In genomic region chr10:43407576-43408330, GRCh38 we compare ENCODE assay signal across 8 cellular contexts. TPM values are rescaled to one million over a fixed set of nuclear protein-coding genes. Genes with fewer than 3 reads are reported as not detected.
A peak's percentile ranks its signal among the peaks of the same experiment; 100 is the strongest.
DNase-seq lines count a peak whose midpoint lies in the region; ATAC-seq and TF ChIP-seq lines count a peak whose summit lies in the region.

No MANE protein-coding gene starts in this region.

- CTCF ChIA-PET in Calu3 (lab: Charles Lee), result interaction anchor here (0.7 to 1.3 kb wide), 2 partner anchors 17 to 894 kb away, joined by 3 read pairs; no protein-coding TSS in a partner anchor

- H3K4me1 ChIP-seq in OCI-LY3 (ENCODE audit: low read length) (peaks cover 28% of the 10 kb centered on the region), muscle layer of duodenum (ENCODE audit: control insufficient read depth in 1 of 2, insufficient read depth in 2 of 2, low read length in 2 of 2) (peaks cover 10 to 34% of the 10 kb centered on the region in 2 donors)

- H3K79me2 ChIP-seq in OCI-LY3 (ENCODE audit: low read length), result peaks cover 65% of the 10 kb centered on the region

- H2AFZ ChIP-seq in OCI-LY3 (ENCODE audit: low read depth, low read length), result no peak overlapping the region; the same call in 1 of the 2 replicates

- peak overlapping the region; percentile 99 for H3K4me3 ChIP-seq in OCI-LY3 (ENCODE audit: low read length)
- peak overlapping the region; percentile 82 to 86 for H3K4me3 ChIP-seq in muscle layer of duodenum (ENCODE audit: low read depth in 1 of 2, low read length in 2 of 2)

- no peaks in the 10 kb centered on the region for H3K27me3 ChIP-seq in OCI-LY3 (ENCODE audit: low read depth, low read length)
- H3K27me3 ChIP-seq in muscle layer of duodenum (ENCODE audit: low read depth, low read length), result no peaks in the 10 kb centered on the region

- peak overlapping the region; percentile 76 for H3K4me3 Mint-ChIP-seq in Calu3 (ENCODE audit: low read depth, unreplicated experiment)

- peaks cover 36% of the 10 kb centered on the region for H4K20me1 ChIP-seq in OCI-LY3 (ENCODE audit: insufficient read depth, low read length)

- peak overlapping the region; percentile 86 for H3K27ac Mint-ChIP-seq in Calu3 (ENCODE audit: unreplicated experiment)

- no peaks in the 10 kb centered on the region for H3K9me3 Mint-ChIP-seq in Calu3 (ENCODE audit: low read depth, unreplicated experiment)

- intact Hi-C loops in Calu3 (cut with micrococcal nuclease; ENCODE audit: unreplicated experiment), result no loop called here

- TF ChIP-seq POLR2A in erythroblast (IDR thresholded peaks at IDR 0.05; ENCODE audit: low read length), result peak; percentile 90

- H3K9ac ChIP-seq in OCI-LY3 (ENCODE audit: low read length), result peak overlapping the region; percentile 99

- DNase-seq in Calu3 (peak; percentile 90), HK-2 (ENCODE audit: unreplicated experiment) (peak; percentile 90), erythroblast (lab: John Stamatoyannopoulos, UW) (peak; percentile 92 to 94)
- peak; percentile 80 for DNase-seq in activated T-cell treated with anti-CD3 and anti-CD28 coated beads, Interleukin-2, amount 50 U/mL, for 1 hour
- peak; percentile 82 for DNase-seq in stimulated activated CD8-positive, alpha-beta memory T cell treated with anti-CD3 and anti-CD28 coated beads, Interleukin-7, amount 100 ng/mL, for 24 hours (ENCODE audit: low read depth)

- H3K27me3 Mint-ChIP-seq in Calu3 (ENCODE audit: unreplicated experiment), result no peaks in the 10 kb centered on the region

- BruUV-seq in Calu3 (replicated peaks; lab: Mats Ljungman, UMichigan), result TSS peak; percentile 10

- H3K36me3 Mint-ChIP-seq in Calu3 (ENCODE audit: insufficient read depth, unreplicated experiment), result peaks cover 82% of the 10 kb centered on the region

- peaks cover 23% of the 10 kb centered on the region for H3K36me3 ChIP-seq in OCI-LY3 (replicated peaks; ENCODE audit: low read depth, low read length)
- H3K36me3 ChIP-seq in muscle layer of duodenum (ENCODE audit: control insufficient read depth in 1 of 2, insufficient read depth in 2 of 2, low read length in 2 of 2), result peaks cover 0 to 5% of the 10 kb centered on the region in 2 donors

- peak; percentile 43 for ATAC-seq in GM19463 (IDR thresholded peaks at IDR 0.05; ENCODE audit: unreplicated experiment)

- H3K4me1 Mint-ChIP-seq in Calu3 (ENCODE audit: low read depth, unreplicated experiment), result peaks cover 32% of the 10 kb centered on the region

- peak overlapping the region; percentile 98 for H3K4me2 ChIP-seq in OCI-LY3 (ENCODE audit: low read length)

- H3K27ac ChIP-seq in OCI-LY3 (ENCODE audit: low read length) (peak overlapping the region; percentile 96), muscle layer of duodenum (ENCODE audit: low read length) (peak overlapping the region; percentile 97)

- TF ChIP-seq CTCF in Calu3 (IDR thresholded peaks at IDR 0.05; ENCODE audit: unreplicated experiment) (no peak), OCI-LY3 (IDR thresholded peaks at IDR 0.05; ENCODE audit: low read depth, low read length) (peak; percentile 10; the same call in 1 of the 2 replicates)

- H3K9me3 ChIP-seq in OCI-LY3 (ENCODE audit: insufficient read depth, low read length) (no peaks in the 10 kb centered on the region), muscle layer of duodenum (ENCODE audit: control insufficient read depth in 1 of 2, low read length in 2 of 2) (no peaks in the 10 kb centered on the region)

RNA-seq across cellular contexts. Expression of gene HNRNPF, which starts 1.2 kb away (rescaled TPM):
- 256 and 275 TPM in 2 replicates for total RNA-seq in Calu3 (2022)

RNA-seq across cellular contexts. Expression of gene ZNF487, which starts 29.2 kb away (rescaled TPM):
- 2.5 and 3.4 TPM in 2 replicates for total RNA-seq in Calu3 (2022)

RNA-seq across cellular contexts. Expression of gene FXYD4, which starts 36.3 kb away (rescaled TPM):
- total RNA-seq in Calu3 (2022), result not detected in 2 replicates

Comparison
In these comparisons a context has a peak if more than half of its experiments do, and no peak if none do; other contexts are left out.
1. Peak in every context shown above with its lines: DNase-seq, ATAC-seq, H3K4me3 ChIP-seq and H3K27ac ChIP-seq.